16 cellular contexts compared by ENCODE assay signal in genomic region chr3:72618739-72619138, GRCh38.
"Had no signal": no experiment of that assay in that cellular context is flagged by ENCODE, and none has a peak within 500 bp of the region (broad histone marks: within the 10 kb centered on the region; RNA-seq: fewer than 3 reads in every experiment).

No MANE protein-coding gene starts in this region.

- H3K9me3 ChIP-seq: gastrocnemius medialis, left lung, upper lobe of left lung had no signal

- H3K4me1 Mint-ChIP-seq: memory B cell had no signal

- H3K4me3 ChIP-seq: coronary artery, gastrocnemius medialis, heart right ventricle, left lung, upper lobe of left lung had no signal

- H3K27ac Mint-ChIP-seq: activated naive CD4-positive, alpha-beta T cell treated with anti-CD3 and anti-CD28 coated beads, Interleukin-2, amount 50 U/mL, for 24 hours; memory B cell; nephron progenitor cell had no signal

- H3K27ac ChIP-seq: coronary artery, gastrocnemius medialis, heart right ventricle, left lung, upper lobe of left lung had no signal

- ATAC-seq: gastrocnemius medialis; heart right ventricle; left lung; stimulated activated naive CD8-positive, alpha-beta T cell treated with anti-CD3 and anti-CD28 coated beads, Interleukin-15, Interleukin-2, amounts not matched to agents 100 U/mL and 50 U/mL, for 24 hours had no signal

- H3K4me3 Mint-ChIP-seq: activated naive CD4-positive, alpha-beta T cell treated with anti-CD3 and anti-CD28 coated beads, Interleukin-2, amount 50 U/mL, for 24 hours; memory B cell; nephron progenitor cell had no signal

- H3K27me3 Mint-ChIP-seq: activated naive CD4-positive, alpha-beta T cell treated with anti-CD3 and anti-CD28 coated beads, Interleukin-2, amount 50 U/mL, for 24 hours had no signal

- DNase-seq: activated CD4-positive, alpha-beta T cell treated with anti-CD3 and anti-CD28 coated beads, Interleukin-2, amount 50 U/mL, for 4 hours; activated CD4-positive, CD25-positive, alpha-beta regulatory T cell treated with anti-CD3 and anti-CD28 coated beads, Interleukin-2, amount 50 U/mL, for 72 hours; activated T-cell treated with anti-CD3 and anti-CD28 coated beads, Interleukin-2, amount 50 U/mL, for 1 hour; caudate nucleus; effector CD8-positive, alpha-beta T cell; gastrocnemius medialis; heart right ventricle; left lung; nephron progenitor cell; stimulated activated CD4-positive, alpha-beta T cell treated with anti-CD3 and anti-CD28 coated beads, Interleukin-12 subunit alpha, Interleukin-12 subunit beta, amount 100 ng/mL, for 4 hours; stimulated activated CD4-positive, alpha-beta T cell treated with anti-CD3 and anti-CD28 coated beads, Interleukin-2, amount 100 ng/mL, for 48 hours; stimulated activated naive CD8-positive, alpha-beta T cell treated with anti-CD3 and anti-CD28 coated beads, Interleukin-15, Interleukin-2, amounts not matched to agents 100 U/mL and 50 U/mL, for 24 hours had no signal

- H3K4me1 ChIP-seq: gastrocnemius medialis, left lung, upper lobe of left lung had no signal

- H3K27me3 ChIP-seq: gastrocnemius medialis, heart right ventricle, left lung, upper lobe of left lung had no signal

- H3K36me3 ChIP-seq: gastrocnemius medialis, heart right ventricle, left lung, upper lobe of left lung had no signal
